In genomic region chr2:226873826-226874225, GRCh38 we compare ENCODE assay signal across 13 cellular contexts.
DNase-seq lines count a peak whose midpoint lies in the region; ATAC-seq lines count a peak whose summit lies in the region.
"Had no signal": no experiment of that assay in that cellular context is flagged by ENCODE, and none has a peak within 500 bp of the region (broad histone marks: within the 10 kb centered on the region; RNA-seq: fewer than 3 reads in every experiment).

No MANE protein-coding gene starts in this region.

- ATAC-seq in GM18868 (IDR thresholded peaks at IDR 0.05; ENCODE audit: unreplicated experiment) (peak; percentile 22), HG02884 (IDR thresholded peaks at IDR 0.05; ENCODE audit: unreplicated experiment) (peak; percentile 18), HG02571 (IDR thresholded peaks at IDR 0.05; ENCODE audit: unreplicated experiment) (no peak)

- peak; percentile 30 for DNase-seq in activated naive CD4-positive, alpha-beta T cell treated with anti-CD3 and anti-CD28 coated beads, Interleukin-2, amount 50 U/mL, for 16 hours
- peak; percentile 53 for DNase-seq in stimulated activated CD4-positive, alpha-beta T cell treated with anti-CD3 and anti-CD28 coated beads, Interleukin-4, amount 100 ng/mL, for 24 hours
- no peak for DNase-seq in KG1 (lab: John Stamatoyannopoulos, UW)
- DNase-seq in activated effector memory CD4-positive, alpha-beta T cell treated with anti-CD3 and anti-CD28 coated beads, Interleukin-2, amount 50 U/mL, for 16 hours = no peak
- DNase-seq: caudate nucleus, DMS79 treated with DMSO at 0.1 percent for 48 hours, endodermal cell, KBM-7, mesendoderm, NCI-H1436 had no signal

Comparison
In these comparisons a context has a peak if more than half of its experiments do, and no peak if none do; other contexts are left out.
1. DNase-seq: peak in activated naive CD4-positive, alpha-beta T cell treated with anti-CD3 and anti-CD28 coated beads, Interleukin-2, amount 50 U/mL, for 16 hours (single experiment) and stimulated activated CD4-positive, alpha-beta T cell treated with anti-CD3 and anti-CD28 coated beads, Interleukin-4, amount 100 ng/mL, for 24 hours (single experiment); none in KG1 (single experiment) and activated effector memory CD4-positive, alpha-beta T cell treated with anti-CD3 and anti-CD28 coated beads, Interleukin-2, amount 50 U/mL, for 16 hours (single experiment).